In the genomic region with DNA sequence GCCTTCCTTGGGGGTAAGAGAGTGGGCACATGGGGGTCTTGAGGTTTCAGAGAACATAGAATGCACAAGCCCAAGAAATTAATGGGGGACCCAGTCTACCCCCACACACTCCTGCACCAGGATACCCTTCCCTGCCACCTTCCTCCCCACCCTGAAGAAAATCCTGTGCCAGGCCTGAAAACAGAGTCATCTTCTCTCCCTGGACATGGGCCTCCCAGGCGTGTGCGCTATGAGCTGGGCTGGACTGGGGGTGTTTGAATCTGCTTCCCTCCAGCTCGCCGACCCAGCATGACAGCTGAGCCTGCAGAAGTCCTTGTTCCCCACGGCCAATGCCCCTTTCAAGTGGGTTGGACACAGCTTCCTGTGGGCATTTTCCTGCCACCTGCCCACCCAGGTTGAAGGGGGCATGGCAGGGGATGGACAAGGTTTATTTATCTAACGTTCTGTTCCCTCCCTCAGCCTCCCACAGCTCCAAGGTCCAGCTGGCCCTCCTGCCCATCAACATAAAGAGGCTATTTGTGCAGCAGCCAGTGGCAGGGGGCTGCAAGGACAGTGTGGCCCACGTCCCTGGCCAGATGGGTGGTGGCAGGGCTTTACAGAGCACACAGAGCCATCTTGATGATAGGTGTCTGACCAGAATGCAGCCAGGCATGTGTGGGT, we compare ENCODE assay signal across 17 cellular contexts.
DNase-seq lines count a peak whose midpoint lies in the region; ATAC-seq and TF ChIP-seq lines count a peak whose summit lies in the region.
"Had no signal": no experiment of that assay in that cellular context is flagged by ENCODE, and none has a peak within 500 bp of the region (broad histone marks: within the 10 kb centered on the region; RNA-seq: fewer than 3 reads in every experiment).

No MANE protein-coding gene starts in this region.

- H3K79me1 ChIP-seq in trophoblast cell (ENCODE audit: low read length): peaks cover 22% of the 10 kb centered on the region

- H3K18ac ChIP-seq in trophoblast cell (ENCODE audit: low read length): no peak overlapping the region

- DNase-seq in HFFc6 (no peak), epithelial cell of prostate (ENCODE audit: low read depth, low spot score) (no peak), trophoblast cell (no peak), KBM-7 (no peak), WERI-Rb-1 (no peak)
- no peak for DNase-seq in activated CD4-positive, CD25-positive, alpha-beta regulatory T cell treated with anti-CD3 and anti-CD28 coated beads, Interleukin-2, amount 50 U/mL, for 72 hours
- no peak for DNase-seq in activated CD8-positive, alpha-beta T cell treated with anti-CD3 and anti-CD28 coated beads for 36 hours
- DNase-seq: BE2C; CD8-positive, alpha-beta memory T cell; Karpas-422; NCI-H1105 treated with DMSO at 0.1 percent for 48 hours; NCI-H1930; NCI-H2171; NCI-H446 treated with DMSO at 0.1 percent for 48 hours; NCI-H748 treated with DMSO at 0.1 percent for 48 hours; SIG-M5 had no signal

- no peak overlapping the region for H2AFZ ChIP-seq in trophoblast cell (ENCODE audit: insufficient read depth, low read length, poor library complexity)

- H2BK120ac ChIP-seq in trophoblast cell (ENCODE audit: insufficient read depth, low read length, poor library complexity): no peak overlapping the region

- H2AK5ac ChIP-seq in trophoblast cell (ENCODE audit: low read length): no peak overlapping the region

- H4K20me1 ChIP-seq in BLaER1: peaks cover 86% of the 10 kb centered on the region

- in situ Hi-C loops in KBM-7 (cut with MboI; ENCODE audit: low pct_unique_long_range_greater_than_20kb, low sequenced_read_pairs): loop anchor here (10.0 kb wide), 1 partner anchor 150 kb away; no protein-coding TSS in a partner anchor

- H3K4me3 ChIP-seq in BLaER1: no peak overlapping the region
- no peak overlapping the region for H3K4me3 ChIP-seq in trophoblast cell (ENCODE audit: low read depth, low read length)
- no peak overlapping the region for H3K4me3 ChIP-seq in WERI-Rb-1 (ENCODE audit: low read depth, low read length)

- CTCF ChIA-PET in activated CD8-positive, alpha-beta T cell treated with anti-CD3 and anti-CD28 coated beads for 36 hours (lab: Charles Lee): interaction anchor here (0.9 to 7.4 kb wide), 10 partner anchors 8 to 222 kb away, joined by 3 to 109 read pairs (median 11); a partner anchor contains a TSS

- H3K4me3 Mint-ChIP-seq in HFFc6: no peak overlapping the region
- no peak overlapping the region for H3K4me3 Mint-ChIP-seq in activated CD8-positive, alpha-beta T cell treated with anti-CD3 and anti-CD28 coated beads for 36 hours
- H3K4me3 Mint-ChIP-seq: CD8-positive, alpha-beta memory T cell had no signal

- H3K4ac ChIP-seq in trophoblast cell (ENCODE audit: low read depth, low read length): no peak overlapping the region

- H3K9me3 ChIP-seq in BLaER1: no peaks in the 10 kb centered on the region
- H3K9me3 ChIP-seq in trophoblast cell (ENCODE audit: insufficient read depth, low read depth, low read length): no peaks in the 10 kb centered on the region
- H3K9me3 ChIP-seq in WERI-Rb-1 (ENCODE audit: severe bottlenecking): no peaks in the 10 kb centered on the region
- H3K9me3 ChIP-seq: BE2C had no signal

- peaks cover 2% of the 10 kb centered on the region for H3K79me2 ChIP-seq in trophoblast cell (ENCODE audit: control insufficient read depth, insufficient read depth, low read length, poor library complexity)

- no peak overlapping the region for H4K12ac ChIP-seq in trophoblast cell (ENCODE audit: low read depth, low read length)

- H3K9ac ChIP-seq in BLaER1 (no peak overlapping the region), trophoblast cell (ENCODE audit: low read length) (no peak overlapping the region)

- peak overlapping the region; percentile 93 for H3K27ac Mint-ChIP-seq in HFFc6
- H3K27ac Mint-ChIP-seq in activated CD8-positive, alpha-beta T cell treated with anti-CD3 and anti-CD28 coated beads for 36 hours: no peak overlapping the region

- no peaks in the 10 kb centered on the region for H3K9me3 Mint-ChIP-seq in HFFc6
- no peaks in the 10 kb centered on the region for H3K9me3 Mint-ChIP-seq in activated CD8-positive, alpha-beta T cell treated with anti-CD3 and anti-CD28 coated beads for 36 hours
- H3K9me3 Mint-ChIP-seq: CD8-positive, alpha-beta memory T cell had no signal

- no peak overlapping the region for H2BK5ac ChIP-seq in trophoblast cell (ENCODE audit: low read depth, low read length, poor library complexity)

- H3K4me1 ChIP-seq in BLaER1 (peaks cover 25% of the 10 kb centered on the region), trophoblast cell (ENCODE audit: control insufficient read depth in 1 of 2, insufficient read depth in 2 of 2, low read length in 2 of 2) (peaks cover 23 to 26% of the 10 kb centered on the region in 2 experiments)

- H3K36me3 Mint-ChIP-seq in HFFc6 (ENCODE audit: low read depth): no peaks in the 10 kb centered on the region
- no peaks in the 10 kb centered on the region for H3K36me3 Mint-ChIP-seq in activated CD8-positive, alpha-beta T cell treated with anti-CD3 and anti-CD28 coated beads for 36 hours (ENCODE audit: low read depth)
- H3K36me3 Mint-ChIP-seq: CD8-positive, alpha-beta memory T cell had no signal

- H3K4me1 Mint-ChIP-seq in HFFc6 (ENCODE audit: low read depth): peaks cover 56% of the 10 kb centered on the region
- H3K4me1 Mint-ChIP-seq in activated CD8-positive, alpha-beta T cell treated with anti-CD3 and anti-CD28 coated beads for 36 hours (ENCODE audit: low read depth): peaks cover 6% of the 10 kb centered on the region

- H3K23ac ChIP-seq in trophoblast cell (ENCODE audit: low read length): no peak overlapping the region

- ATAC-seq in activated CD8-positive, alpha-beta T cell treated with anti-CD3 and anti-CD28 coated beads for 36 hours: no peak

- H3K4me2 ChIP-seq in BLaER1: peak overlapping the region; percentile 17; the same call in 1 of the 2 replicates
- no peak overlapping the region for H3K4me2 ChIP-seq in trophoblast cell (ENCODE audit: low read length)

- POLR2A ChIA-PET in activated CD8-positive, alpha-beta T cell treated with anti-CD3 and anti-CD28 coated beads for 36 hours (lab: Charles Lee): interaction anchor here (1.3 kb wide), 1 partner anchor 58 kb away, joined by 3 read pairs; no protein-coding TSS in a partner anchor

- no peaks in the 10 kb centered on the region for H3K27me3 ChIP-seq in BLaER1
- no peaks in the 10 kb centered on the region for H3K27me3 ChIP-seq in trophoblast cell (ENCODE audit: insufficient read depth, low read length)
- H3K27me3 ChIP-seq in WERI-Rb-1 (ENCODE audit: insufficient read depth, low read depth, severe bottlenecking): no peaks in the 10 kb centered on the region
- H3K27me3 ChIP-seq: BE2C had no signal

- peak overlapping the region; percentile 3 for H2BK12ac ChIP-seq in trophoblast cell (ENCODE audit: low read length)

- H4K8ac ChIP-seq in trophoblast cell (ENCODE audit: low read depth, low read length): no peak overlapping the region

- peaks cover 2% of the 10 kb centered on the region; the same call in 1 of the 2 replicates for H3K27me3 Mint-ChIP-seq in HFFc6 (ENCODE audit: insufficient read depth)
- no peaks in the 10 kb centered on the region for H3K27me3 Mint-ChIP-seq in activated CD8-positive, alpha-beta T cell treated with anti-CD3 and anti-CD28 coated beads for 36 hours

- H3K27ac ChIP-seq in BLaER1: peak overlapping the region; percentile 46
- peak overlapping the region; percentile 85 for H3K27ac ChIP-seq in epithelial cell of prostate
- no peak overlapping the region for H3K27ac ChIP-seq in trophoblast cell (ENCODE audit: low read depth, low read length)
- no peak overlapping the region for H3K27ac ChIP-seq in WERI-Rb-1

- TF ChIP-seq CTCF in HFFc6 (IDR thresholded peaks at IDR 0.05) (no peak), WERI-Rb-1 (IDR thresholded peaks at IDR 0.05; ENCODE audit: low read depth, low read length) (no peak)
- TF ChIP-seq CTCF in activated CD8-positive, alpha-beta T cell treated with anti-CD3 and anti-CD28 coated beads for 36 hours (IDR thresholded peaks at IDR 0.05): no peak

- WGBS in trophoblast cell (ENCODE audit: extremely low coverage, insufficient coverage, insufficient read length): no CpG with 5 or more reads among the region's 7 CpGs

- H4K91ac ChIP-seq in trophoblast cell (ENCODE audit: low read depth, low read length): peak overlapping the region; percentile 40

- H3K36me3 ChIP-seq in BLaER1 (peaks cover 82% of the 10 kb centered on the region), trophoblast cell (ENCODE audit: control insufficient read depth in 1 of 2, insufficient read depth in 2 of 2, low read length in 2 of 2) (no peaks in the 10 kb centered on the region), WERI-Rb-1 (no peaks in the 10 kb centered on the region; the same call in 1 of the 2 replicates)
- H3K36me3 ChIP-seq: BE2C had no signal

- no peak overlapping the region for H3K14ac ChIP-seq in trophoblast cell (ENCODE audit: low read length)

- intact Hi-C loops in activated CD8-positive, alpha-beta T cell treated with anti-CD3 and anti-CD28 coated beads for 36 hours (cut with micrococcal nuclease): no loop called here

Comparison
In these comparisons a context has a peak if more than half of its experiments do, and no peak if none do; other contexts are left out.
1. H3K27ac ChIP-seq: peak in BLaER1 (single experiment) and epithelial cell of prostate (single experiment); none in trophoblast cell (single experiment) and WERI-Rb-1 (single experiment).